Comparison of ENCODE assay signal across 30 cellular contexts in the genomic region with DNA sequence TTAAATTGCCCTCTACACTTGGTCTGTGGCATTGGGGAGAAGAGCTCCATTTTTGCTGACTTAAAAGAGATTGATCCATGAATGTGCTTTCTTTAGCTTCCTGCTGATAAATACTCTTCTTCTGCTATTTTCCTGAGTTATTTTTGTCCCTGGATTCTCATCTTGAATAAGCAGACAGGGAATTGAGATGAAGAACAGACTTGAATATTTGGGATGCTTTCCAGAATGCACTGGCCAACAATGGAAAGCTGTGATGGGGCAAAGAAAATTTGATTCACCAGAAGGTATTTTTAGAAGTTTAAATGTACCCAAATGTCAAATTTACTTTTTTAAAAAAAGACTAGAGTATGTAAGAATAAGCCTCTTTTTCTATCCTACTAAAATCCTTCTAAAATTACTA.
"Had no signal": no experiment of that assay in that cellular context is flagged by ENCODE, and none has a peak within 500 bp of the region (broad histone marks: within the 10 kb centered on the region; RNA-seq: fewer than 3 reads in every experiment).

No MANE protein-coding gene starts in this region.

- H3K4me3 Mint-ChIP-seq: naive thymus-derived CD8-positive, alpha-beta T cell; natural killer cell treated with Interleukin-12 subunit alpha and Interleukin-12 subunit beta and Interleukin-15 and Interleukin-18, amount 100 ng/mL, for 72 hours; nephron progenitor cell; neural crest cell; stimulated activated effector memory CD8-positive, alpha-beta T cell treated with anti-CD3 and anti-CD28 coated beads, Interleukin-12 subunit alpha, Interleukin-12 subunit beta, amount 100 ng/mL, for 72 hours; stimulated activated naive B cell treated with anti-CD40 and anti-IgM and Interleukin-4, amounts not matched to agents 10 μg/mL and 1 μg/mL and 100 μg/mL, for 72 hours; stimulated activated naive CD8-positive, alpha-beta T cell treated with anti-CD3 and anti-CD28 coated beads, Interleukin-15, Interleukin-2, amounts not matched to agents 100 ng/mL and 50 ng/mL, for 24 hours had no signal

- H3K27ac ChIP-seq: neutrophil, parathyroid adenoma, psoas muscle, right lobe of liver, skin epidermis, stomach, thoracic aorta, thyroid gland, tibial nerve, upper lobe of left lung, vagina had no signal

- H3K9ac ChIP-seq: parathyroid adenoma had no signal

- H3K36me3 Mint-ChIP-seq: naive thymus-derived CD8-positive, alpha-beta T cell; natural killer cell treated with Interleukin-12 subunit alpha and Interleukin-12 subunit beta and Interleukin-15 and Interleukin-18, amount 100 ng/mL, for 72 hours; stimulated activated effector memory CD8-positive, alpha-beta T cell treated with anti-CD3 and anti-CD28 coated beads, Interleukin-12 subunit alpha, Interleukin-12 subunit beta, amount 100 ng/mL, for 72 hours had no signal

- H3K4me1 ChIP-seq: parathyroid adenoma, psoas muscle, right lobe of liver, stomach, thyroid gland, tibial nerve, upper lobe of left lung, vagina had no signal

- H3K27me3 ChIP-seq: neutrophil, right lobe of liver, sigmoid colon, thyroid gland, tibial nerve, upper lobe of left lung, vagina had no signal

- H2AFZ ChIP-seq: parathyroid adenoma had no signal

- H3K27me3 Mint-ChIP-seq: naive thymus-derived CD8-positive, alpha-beta T cell; progenitor cell of endocrine pancreas; stimulated activated naive B cell treated with anti-CD40 and anti-IgM and Interleukin-4, amounts not matched to agents 10 μg/mL and 1 μg/mL and 100 μg/mL, for 72 hours; stimulated activated naive CD8-positive, alpha-beta T cell treated with anti-CD3 and anti-CD28 coated beads, Interleukin-15, Interleukin-2, amounts not matched to agents 100 ng/mL and 50 ng/mL, for 24 hours had no signal

- H3K79me2 ChIP-seq: parathyroid adenoma had no signal

- ATAC-seq: naive thymus-derived CD8-positive, alpha-beta T cell; natural killer cell treated with Interleukin-12 subunit alpha and Interleukin-12 subunit beta and Interleukin-15 and Interleukin-18, amount 100 ng/mL, for 72 hours; psoas muscle; right cardiac atrium; right lobe of liver; stimulated activated effector memory CD8-positive, alpha-beta T cell treated with anti-CD3 and anti-CD28 coated beads, Interleukin-12 subunit alpha, Interleukin-12 subunit beta, amount 100 ng/mL, for 72 hours; stimulated activated naive B cell treated with anti-CD40 and anti-IgM and Interleukin-4, amounts not matched to agents 10 μg/mL and 1 μg/mL and 100 μg/mL, for 72 hours had no signal

- H3K9me3 ChIP-seq: neutrophil, right lobe of liver, sigmoid colon, thoracic aorta, thyroid gland, tibial nerve, upper lobe of left lung, vagina had no signal

- H3K4me3 ChIP-seq: psoas muscle, right lobe of liver, sigmoid colon, skin epidermis, stomach, thoracic aorta, thyroid gland, tibial nerve, upper lobe of left lung, vagina had no signal

- H3K36me3 ChIP-seq: neutrophil, right lobe of liver, sigmoid colon, stomach, thoracic aorta, thyroid gland, tibial nerve, upper lobe of left lung, vagina had no signal

- H3K9me3 Mint-ChIP-seq: natural killer cell treated with Interleukin-12 subunit alpha and Interleukin-12 subunit beta and Interleukin-15 and Interleukin-18, amount 100 ng/mL, for 72 hours; stimulated activated effector memory CD8-positive, alpha-beta T cell treated with anti-CD3 and anti-CD28 coated beads, Interleukin-12 subunit alpha, Interleukin-12 subunit beta, amount 100 ng/mL, for 72 hours had no signal

- H3K4me1 Mint-ChIP-seq: nephron progenitor cell; neural crest cell; stimulated activated effector memory CD8-positive, alpha-beta T cell treated with anti-CD3 and anti-CD28 coated beads, Interleukin-12 subunit alpha, Interleukin-12 subunit beta, amount 100 ng/mL, for 72 hours had no signal

- H3K27ac Mint-ChIP-seq: natural killer cell treated with Interleukin-12 subunit alpha and Interleukin-12 subunit beta and Interleukin-15 and Interleukin-18, amount 100 ng/mL, for 72 hours; nephron progenitor cell; progenitor cell of endocrine pancreas; stimulated activated effector memory CD8-positive, alpha-beta T cell treated with anti-CD3 and anti-CD28 coated beads, Interleukin-12 subunit alpha, Interleukin-12 subunit beta, amount 100 ng/mL, for 72 hours; stimulated activated naive B cell treated with anti-CD40 and anti-IgM and Interleukin-4, amounts not matched to agents 10 μg/mL and 1 μg/mL and 100 μg/mL, for 72 hours; stimulated activated naive CD8-positive, alpha-beta T cell treated with anti-CD3 and anti-CD28 coated beads, Interleukin-15, Interleukin-2, amounts not matched to agents 100 ng/mL and 50 ng/mL, for 24 hours had no signal

- FAIRE-seq: urothelium cell line had no signal

- DNase-seq: naive thymus-derived CD8-positive, alpha-beta T cell; nephron progenitor cell; nucleus accumbens; posterior cingulate gyrus; psoas muscle; right cardiac atrium; right lobe of liver; sigmoid colon; stimulated activated CD4-positive, alpha-beta T cell treated with anti-CD3 and anti-CD28 coated beads, Interleukin-15, amount 100 ng/mL, for 24 hours; stimulated activated CD4-positive, alpha-beta T cell treated with anti-CD3 and anti-CD28 coated beads, Interleukin-2, amount 100 ng/mL, for 24 hours; stimulated activated CD4-positive, alpha-beta T cell treated with anti-CD3 and anti-CD28 coated beads, Interleukin-2, amount 100 ng/mL, for 48 hours; stimulated activated CD4-positive, alpha-beta T cell treated with anti-CD3 and anti-CD28 coated beads, Interleukin-4, amount 100 ng/mL, for 24 hours; stimulated activated naive B cell treated with anti-CD40 and anti-IgM and Interleukin-4, amounts not matched to agents 10 μg/mL and 1 μg/mL and 100 μg/mL, for 72 hours; stimulated activated naive CD4-positive, alpha-beta T cell treated with Interleukin-2 at 50 U/mL for 16 hours; stomach; thyroid gland; trophoblast cell; upper lobe of left lung had no signal
